ENCODE assay signal across 15 cellular contexts in the genomic region with DNA sequence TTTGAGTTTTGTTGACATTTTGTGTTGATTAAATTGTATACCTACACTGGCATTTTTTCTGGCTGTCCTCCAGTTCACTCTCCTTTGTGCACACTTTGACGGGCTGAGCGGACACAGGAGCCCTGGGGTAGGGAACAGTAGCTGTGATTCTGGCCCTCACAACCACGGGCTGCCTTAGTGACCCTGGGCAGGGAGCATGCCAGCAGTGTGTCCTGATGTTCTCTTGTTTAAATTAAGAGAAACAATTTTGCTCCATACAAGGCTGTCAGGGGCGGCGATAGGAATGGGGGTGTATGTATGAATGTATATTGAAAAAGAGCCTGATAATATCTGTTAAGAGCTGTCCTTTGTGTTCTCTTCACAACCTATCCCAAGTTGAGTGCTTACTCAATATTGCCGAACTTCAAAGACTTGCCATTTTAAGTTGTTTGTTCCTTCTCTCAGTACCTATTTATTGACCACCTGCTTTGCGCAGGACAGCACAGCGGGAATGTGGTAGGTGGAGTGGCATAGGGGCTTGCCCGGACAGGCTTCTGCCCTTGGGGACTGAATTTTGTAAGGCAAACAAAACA.
A peak's percentile ranks its signal among the peaks of the same experiment; 100 is the strongest.
DNase-seq lines count a peak whose midpoint lies in the region; ATAC-seq, FAIRE-seq and TF ChIP-seq lines count a peak whose summit lies in the region.
"Had no signal": no experiment of that assay in that cellular context is flagged by ENCODE, and none has a peak within 500 bp of the region (broad histone marks: within the 10 kb centered on the region; RNA-seq: fewer than 3 reads in every experiment).

No MANE protein-coding gene starts in this region.

- FAIRE-seq in kidney (lab: Jason Lieb, UNC): no peak
- FAIRE-seq: small intestine had no signal

- no peak for TF ChIP-seq CTCF in Caco-2 (IDR thresholded peaks at IDR 0.05; ENCODE audit: insufficient read depth in 1 of 2, low read depth in 1 of 2, low read length in 1 of 2, severe bottlenecking in 1 of 2, unreplicated experiment in 1 of 2)
- no peak for TF ChIP-seq CTCF in kidney (IDR thresholded peaks at IDR 0.05; ENCODE audit: borderline replicate concordance, extremely low read depth, insufficient read depth)
- no peak for TF ChIP-seq CTCF in smooth muscle cell (IDR thresholded peaks at IDR 0.05; ENCODE audit: borderline replicate concordance, insufficient read depth, poor library complexity, severe bottlenecking)
- no peak for TF ChIP-seq CTCF in OCI-LY7 (conservative IDR thresholded peaks at IDR 0.05; ENCODE audit: low read length)
- TF ChIP-seq CTCF in PC-9 (conservative IDR thresholded peaks at IDR 0.05): no peak

- DNase-seq in Caco-2 (no peak), kidney (no peak), smooth muscle cell (lab: John Stamatoyannopoulos, UW; ENCODE audit: unreplicated experiment) (no peak), OCI-LY7 (ENCODE audit: low spot score) (no peak), PC-9 (no peak)
- DNase-seq in activated T-helper 2 cell treated with anti-CD3 and anti-CD28 coated beads, Interferon-gamma antibody, Interleukin-2, Interleukin-4, amounts not matched to agents 10 μg/mL and 5 μg/mL and 100 μg/mL, durations not matched to agents 14 hours and 24 hours and 36 hours (ENCODE audit: low spot score): no peak
- DNase-seq: activated CD4-positive, alpha-beta T cell treated with anti-CD3 and anti-CD28 coated beads, Interleukin-2, amount 50 U/mL, for 48 hours; NCI-H1930; small intestine; SW 1271 had no signal

- H3K4me1 Mint-ChIP-seq in Caco-2 (ENCODE audit: low read depth, unreplicated experiment): peaks cover 15% of the 10 kb centered on the region
- H3K4me1 Mint-ChIP-seq in activated T-helper 2 cell treated with anti-CD3 and anti-CD28 coated beads, Interferon-gamma antibody, Interleukin-2, Interleukin-4, amounts not matched to agents 10 μg/mL and 5 μg/mL and 100 μg/mL, durations not matched to agents 14 hours and 24 hours and 36 hours (ENCODE audit: low read depth): peaks cover 20% of the 10 kb centered on the region

- peaks cover 98% of the 10 kb centered on the region for H3K36me3 Mint-ChIP-seq in Caco-2 (ENCODE audit: insufficient read depth, unreplicated experiment)
- peaks cover 83% of the 10 kb centered on the region for H3K36me3 Mint-ChIP-seq in activated T-helper 2 cell treated with anti-CD3 and anti-CD28 coated beads, Interferon-gamma antibody, Interleukin-2, Interleukin-4, amounts not matched to agents 10 μg/mL and 5 μg/mL and 100 μg/mL, durations not matched to agents 14 hours and 24 hours and 36 hours (ENCODE audit: low read depth)

- intact Hi-C loops in Caco-2 (cut with micrococcal nuclease; ENCODE audit: unreplicated experiment) (no loop called here), kidney (cut with DNase I) (no loop called here), OCI-LY7 (cut with micrococcal nuclease; ENCODE audit: unreplicated experiment) (no loop called here), PC-9 (cut with micrococcal nuclease; ENCODE audit: unreplicated experiment) (no loop called here)
- intact Hi-C loops in activated T-helper 2 cell treated with anti-CD3 and anti-CD28 coated beads, Interferon-gamma antibody, Interleukin-2, Interleukin-4, amounts not matched to agents 10 μg/mL and 5 μg/mL and 100 μg/mL, durations not matched to agents 14 hours and 24 hours and 36 hours (cut with micrococcal nuclease): loop anchor here (5.0 kb wide), 1 partner anchor 33 kb away; no protein-coding TSS in a partner anchor

- H3K4me1 ChIP-seq in Caco-2 (no peaks in the 10 kb centered on the region), kidney (ENCODE audit: control insufficient read depth in 1 of 2, insufficient read depth in 1 of 2, low read depth in 1 of 2, low read length in 2 of 2) (peaks cover 12 to 28% of the 10 kb centered on the region in 2 donors), smooth muscle cell (ENCODE audit: low read depth) (no peaks in the 10 kb centered on the region), OCI-LY7 (ENCODE audit: insufficient read depth, low read length, poor library complexity, severe bottlenecking) (peaks cover 13% of the 10 kb centered on the region), PC-9 (replicated peaks; ENCODE audit: insufficient read depth) (no peaks in the 10 kb centered on the region)

- POLR2A ChIA-PET in Caco-2 (lab: Charles Lee) (no interaction called here), OCI-LY7 (lab: Charles Lee) (interaction anchor here (1.4 to 1.5 kb wide), 4 partner anchors 8 to 30 kb away, joined by 3 to 4 read pairs (median 4); no protein-coding TSS in a partner anchor), PC-9 (lab: Charles Lee; ENCODE audit: unreplicated experiment) (no interaction called here)

- no peak overlapping the region for H2AFZ ChIP-seq in smooth muscle cell (ENCODE audit: low read depth)
- H2AFZ ChIP-seq in OCI-LY7 (ENCODE audit: low read length): no peak overlapping the region
- H2AFZ ChIP-seq in PC-9: no peak overlapping the region

- H3K27me3 ChIP-seq in Caco-2 (replicated peaks; ENCODE audit: control insufficient read depth, insufficient read depth, low read length) (no peaks in the 10 kb centered on the region), smooth muscle cell (ENCODE audit: low read depth) (no peaks in the 10 kb centered on the region), PC-9 (ENCODE audit: insufficient read depth, low read depth) (no peaks in the 10 kb centered on the region)

- peaks cover 24% of the 10 kb centered on the region for H4K20me1 ChIP-seq in smooth muscle cell (ENCODE audit: low read depth)
- no peaks in the 10 kb centered on the region for H4K20me1 ChIP-seq in OCI-LY7 (ENCODE audit: insufficient read depth, low read length)
- no peaks in the 10 kb centered on the region; the same call in 1 of the 2 replicates for H4K20me1 ChIP-seq in PC-9 (ENCODE audit: insufficient read depth)

- H3K9ac ChIP-seq in kidney (ENCODE audit: low read length in 2 of 2) (peak overlapping the region in 1 of 2 donors; percentile 41), smooth muscle cell (ENCODE audit: low read depth) (no peak overlapping the region)

- 96% methylated on average over 9 of the region's 9 CpGs for WGBS in smooth muscle cell (ENCODE audit: low lambda C conversion rate)

- BruUV-seq in Caco-2 (replicated peaks; lab: Mats Ljungman, UMichigan): no TSS peak
- BruUV-seq in OCI-LY7 (replicated peaks; lab: Mats Ljungman, UMichigan): no TSS peak
- no TSS peak for BruUV-seq in PC-9 (replicated peaks; lab: Mats Ljungman, UMichigan)

- no peaks in the 10 kb centered on the region for H3K27me3 Mint-ChIP-seq in Caco-2 (ENCODE audit: insufficient read depth, unreplicated experiment)
- H3K27me3 Mint-ChIP-seq in activated T-helper 2 cell treated with anti-CD3 and anti-CD28 coated beads, Interferon-gamma antibody, Interleukin-2, Interleukin-4, amounts not matched to agents 10 μg/mL and 5 μg/mL and 100 μg/mL, durations not matched to agents 14 hours and 24 hours and 36 hours (ENCODE audit: low read depth): no peaks in the 10 kb centered on the region
- H3K27me3 Mint-ChIP-seq: IgD-negative memory B cell had no signal

- peaks cover 53% of the 10 kb centered on the region for H3K79me2 ChIP-seq in smooth muscle cell (ENCODE audit: low read depth)
- H3K79me2 ChIP-seq in OCI-LY7 (ENCODE audit: insufficient read depth, low read depth, low read length): no peaks in the 10 kb centered on the region
- H3K79me2 ChIP-seq in PC-9 (ENCODE audit: low read depth): peaks cover 8% of the 10 kb centered on the region; the same call in 1 of the 2 replicates

- peak overlapping the region; percentile 8 for H3K27ac Mint-ChIP-seq in Caco-2 (ENCODE audit: unreplicated experiment)
- peak overlapping the region; percentile 2 for H3K27ac Mint-ChIP-seq in activated T-helper 2 cell treated with anti-CD3 and anti-CD28 coated beads, Interferon-gamma antibody, Interleukin-2, Interleukin-4, amounts not matched to agents 10 μg/mL and 5 μg/mL and 100 μg/mL, durations not matched to agents 14 hours and 24 hours and 36 hours

- H3K9me3 ChIP-seq in Caco-2 (no peaks in the 10 kb centered on the region), kidney (ENCODE audit: control insufficient read depth in 1 of 2, low read length in 2 of 2) (no peaks in the 10 kb centered on the region), smooth muscle cell (replicated peaks; ENCODE audit: low read depth) (no peaks in the 10 kb centered on the region), OCI-LY7 (ENCODE audit: low read length) (no peaks in the 10 kb centered on the region), PC-9 (ENCODE audit: insufficient read depth, low read depth) (no peaks in the 10 kb centered on the region)

- H3K9me2 ChIP-seq in OCI-LY7 (ENCODE audit: insufficient read depth, low read length) (no peaks in the 10 kb centered on the region), PC-9 (ENCODE audit: insufficient read depth) (no peaks in the 10 kb centered on the region)

- no peaks in the 10 kb centered on the region for H3F3A ChIP-seq in smooth muscle cell (ENCODE audit: low read depth)
- no peaks in the 10 kb centered on the region for H3F3A ChIP-seq in PC-9 (ENCODE audit: insufficient read depth, low read depth)

- no peak overlapping the region for H3K4me3 Mint-ChIP-seq in Caco-2 (ENCODE audit: unreplicated experiment)
- no peak overlapping the region for H3K4me3 Mint-ChIP-seq in activated T-helper 2 cell treated with anti-CD3 and anti-CD28 coated beads, Interferon-gamma antibody, Interleukin-2, Interleukin-4, amounts not matched to agents 10 μg/mL and 5 μg/mL and 100 μg/mL, durations not matched to agents 14 hours and 24 hours and 36 hours (ENCODE audit: low read depth)

- no peak for ATAC-seq in GM18870 (IDR thresholded peaks at IDR 0.05; ENCODE audit: unreplicated experiment)
- ATAC-seq in HG03097 (IDR thresholded peaks at IDR 0.05; ENCODE audit: low FRiP score, unreplicated experiment): no peak
- ATAC-seq: activated naive CD4-positive, alpha-beta T cell treated with anti-CD3 and anti-CD28 coated beads, Interleukin-2, amount 50 U/mL, for 72 hours; HCT116 had no signal

- H3K4me3 ChIP-seq in Caco-2 (ENCODE audit: low read depth, low read length) (no peak overlapping the region), kidney (ENCODE audit: low read length in 2 of 2) (no peak overlapping the region), smooth muscle cell (no peak overlapping the region), OCI-LY7 (ENCODE audit: low read depth, low read length, poor library complexity, severe bottlenecking) (no peak overlapping the region), PC-9 (no peak overlapping the region)

- H3K9me3 Mint-ChIP-seq in Caco-2 (ENCODE audit: unreplicated experiment): no peaks in the 10 kb centered on the region
- H3K9me3 Mint-ChIP-seq in activated T-helper 2 cell treated with anti-CD3 and anti-CD28 coated beads, Interferon-gamma antibody, Interleukin-2, Interleukin-4, amounts not matched to agents 10 μg/mL and 5 μg/mL and 100 μg/mL, durations not matched to agents 14 hours and 24 hours and 36 hours: no peaks in the 10 kb centered on the region
- H3K9me3 Mint-ChIP-seq: activated naive CD4-positive, alpha-beta T cell treated with anti-CD3 and anti-CD28 coated beads, Interleukin-2, amount 50 U/mL, for 72 hours; IgD-negative memory B cell had no signal

- H3K27ac ChIP-seq in kidney (ENCODE audit: low read depth in 2 of 2, low read length in 2 of 2) (peak overlapping the region; percentile 79 to 86), smooth muscle cell (ENCODE audit: low read depth) (peak overlapping the region; percentile 50), OCI-LY7 (ENCODE audit: low read depth, low read length, poor library complexity, severe bottlenecking) (no peak overlapping the region), PC-9 (no peak overlapping the region)

- H3K36me3 ChIP-seq in Caco-2 (ENCODE audit: control insufficient read depth, insufficient read depth, low read length): peaks cover 13% of the 10 kb centered on the region
- H3K36me3 ChIP-seq in kidney (ENCODE audit: control insufficient read depth in 1 of 2, insufficient read depth in 2 of 2, low read length in 2 of 2): peaks cover 49 to 76% of the 10 kb centered on the region in 2 donors
- H3K36me3 ChIP-seq in smooth muscle cell (ENCODE audit: low read depth): peaks cover 50% of the 10 kb centered on the region
- H3K36me3 ChIP-seq in OCI-LY7 (ENCODE audit: insufficient read depth, low read length): peaks cover 98% of the 10 kb centered on the region
- H3K36me3 ChIP-seq in PC-9 (ENCODE audit: low read depth): peaks cover 60% of the 10 kb centered on the region

- CTCF ChIA-PET in Caco-2 (lab: Charles Lee) (no interaction called here), OCI-LY7 (lab: Charles Lee; ENCODE audit: unreplicated experiment) (no interaction called here), PC-9 (lab: Charles Lee) (interaction anchor here (0.6 kb wide), 1 partner anchor 94 kb away, joined by 3 read pairs; no protein-coding TSS in a partner anchor)

- no peak overlapping the region for H3K4me2 ChIP-seq in smooth muscle cell
- H3K4me2 ChIP-seq in OCI-LY7 (ENCODE audit: low read length): no peak overlapping the region
- H3K4me2 ChIP-seq in PC-9: no peak overlapping the region

Comparison
In these comparisons a context has a peak if more than half of its experiments do, and no peak if none do; other contexts are left out.
1. H3K27ac ChIP-seq: peak in kidney (2 of 2) and smooth muscle cell (single experiment); none in OCI-LY7 (single experiment) and PC-9 (single experiment).